In genomic region chr2:152098798-152099654, GRCh38 we compare ENCODE assay signal across 7 cellular contexts. TPM values are rescaled to one million over a fixed set of nuclear protein-coding genes. Genes with fewer than 3 reads are reported as not detected.
DNase-seq lines count a peak whose midpoint lies in the region; ATAC-seq and TF ChIP-seq lines count a peak whose summit lies in the region.

TSS of gene CACNB4 (minus strand) at chr2:152099044.

- H3K27ac ChIP-seq in SJSA1 (no peak within 1 kb of the TSS), duodenal mucosa (ENCODE audit: low read depth, low read length) (no peak within 1 kb of the TSS), mesodermal cell (ENCODE audit: low read depth, low read length, severe bottlenecking) (no peak within 1 kb of the TSS), upper lobe of right lung (peak within 1 kb of the TSS; percentile 24)

- DNase-seq in GM06990 (ENCODE audit: extremely low read depth, insufficient read length) (peak; percentile 62), HCEC 1CT (peak; percentile 3), SJSA1 (ENCODE audit: low read depth in 1 of 2, low spot score in 2 of 2) (peak in 1 of 2 experiments; percentile 20), upper lobe of right lung (peak; percentile 72)

- H3K4me3 ChIP-seq in GM06990 (replicated peaks; ENCODE audit: low read depth, low read length) (peak within 1 kb of the TSS; percentile 78), SJSA1 (peak within 1 kb of the TSS; percentile 19), duodenal mucosa (ENCODE audit: low read depth in 1 of 2, low read length in 2 of 2) (peak within 1 kb of the TSS; percentile 58 to 64), mesodermal cell (ENCODE audit: extremely low read depth, insufficient read depth, low read length, poor library complexity, severe bottlenecking) (peak within 1 kb of the TSS; percentile 46), upper lobe of right lung (peak within 1 kb of the TSS; percentile 60)

- TF ChIP-seq CTCF in GM06990 (IDR thresholded peaks at IDR 0.05; ENCODE audit: insufficient read depth, low read length, poor library complexity, severe bottlenecking) = no peak
- TF ChIP-seq CTCF in upper lobe of right lung (IDR thresholded peaks at IDR 0.05) = no peak

- peak within 1 kb of the TSS in 1 of 2 donors; percentile 35 for H3K9ac ChIP-seq in duodenal mucosa (ENCODE audit: low read depth in 1 of 2, low read length in 2 of 2)

- H3K27me3 ChIP-seq in GM06990 (replicated peaks; ENCODE audit: control insufficient read depth, insufficient read depth, low read length) (no peaks in the 10 kb centered on the region), SJSA1 (replicated peaks) (peaks cover 66% of the 10 kb centered on the region), duodenal mucosa (ENCODE audit: control insufficient read depth in 1 of 2, insufficient read depth in 2 of 2, low read length in 2 of 2) (peaks cover 34 to 55% of the 10 kb centered on the region in 2 donors), upper lobe of right lung (peaks cover 19% of the 10 kb centered on the region)

- H3K4me1 ChIP-seq in SJSA1 (replicated peaks) = peaks cover 21% of the 10 kb centered on the region
- H3K4me1 ChIP-seq in duodenal mucosa (ENCODE audit: control insufficient read depth in 1 of 2, insufficient read depth in 2 of 2, low read length in 2 of 2) = peaks cover 8 to 9% of the 10 kb centered on the region in 2 donors
- no peaks in the 10 kb centered on the region for H3K4me1 ChIP-seq in mesodermal cell (ENCODE audit: control insufficient read depth, insufficient read depth, low read length, poor library complexity, severe bottlenecking)
- H3K4me1 ChIP-seq in upper lobe of right lung = peaks cover 12% of the 10 kb centered on the region

- intact Hi-C loops in upper lobe of right lung (cut with DNase I) = no loop called here

- no peaks in the 10 kb centered on the region; the same call in 1 of the 2 replicates for H3K9me3 ChIP-seq in SJSA1 (replicated peaks)
- no peaks in the 10 kb centered on the region for H3K9me3 ChIP-seq in duodenal mucosa (ENCODE audit: control insufficient read depth in 1 of 2, low read length in 2 of 2)
- H3K9me3 ChIP-seq in mesodermal cell (ENCODE audit: control insufficient read depth, low read length) = no peaks in the 10 kb centered on the region
- H3K9me3 ChIP-seq in upper lobe of right lung = no peaks in the 10 kb centered on the region

- H3K36me3 ChIP-seq in GM06990 (ENCODE audit: control insufficient read depth, insufficient read depth, low read length) = no peaks in the 10 kb centered on the region
- H3K36me3 ChIP-seq in SJSA1 = no peaks in the 10 kb centered on the region
- no peaks in the 10 kb centered on the region for H3K36me3 ChIP-seq in duodenal mucosa (ENCODE audit: control insufficient read depth in 1 of 2, insufficient read depth in 2 of 2, low read length in 2 of 2)
- H3K36me3 ChIP-seq in mesodermal cell (ENCODE audit: control insufficient read depth, insufficient read depth, low read length) = no peaks in the 10 kb centered on the region
- no peaks in the 10 kb centered on the region for H3K36me3 ChIP-seq in upper lobe of right lung

- ATAC-seq in upper lobe of right lung (peak; percentile 61), GM19452 (IDR thresholded peaks at IDR 0.05; ENCODE audit: unreplicated experiment) (no peak)

- 0 to 1% methylated on average over 11 to 46 of the region's 65 CpGs for WGBS in mesodermal cell (ENCODE audit: insufficient coverage in 2 of 2), 2 experiments

RNA-seq across cellular contexts. Expression of gene CACNB4, which starts in this region (rescaled TPM):
- total RNA-seq in SJSA1 (2014; rRNA removed; shearing (Covaris generic)) = not detected in 2 replicates
- polyA plus RNA-seq in mesodermal cell (2013, experiment 1 of 2) = 1.6 TPM
- 1.4 TPM for polyA plus RNA-seq in mesodermal cell (2013, experiment 2 of 2)
- total RNA-seq in upper lobe of right lung = 15.3 TPM

Comparison
In these comparisons a context has a peak if more than half of its experiments do, and no peak if none do; other contexts are left out.
1. RNA of gene CACNB4 (total RNA-seq): 15.3 TPM in upper lobe of right lung (single experiment); not detected in SJSA1; every median in the first group is over 10 times any median in the second.
2. H3K4me3 ChIP-seq: peak in every context shown above with its lines; median percentile 78 in GM06990; 61 in duodenal mucosa; 60 in upper lobe of right lung; 46 in mesodermal cell; 19 in SJSA1.